1 cellular context compared by ENCODE assay signal in the genomic region with DNA sequence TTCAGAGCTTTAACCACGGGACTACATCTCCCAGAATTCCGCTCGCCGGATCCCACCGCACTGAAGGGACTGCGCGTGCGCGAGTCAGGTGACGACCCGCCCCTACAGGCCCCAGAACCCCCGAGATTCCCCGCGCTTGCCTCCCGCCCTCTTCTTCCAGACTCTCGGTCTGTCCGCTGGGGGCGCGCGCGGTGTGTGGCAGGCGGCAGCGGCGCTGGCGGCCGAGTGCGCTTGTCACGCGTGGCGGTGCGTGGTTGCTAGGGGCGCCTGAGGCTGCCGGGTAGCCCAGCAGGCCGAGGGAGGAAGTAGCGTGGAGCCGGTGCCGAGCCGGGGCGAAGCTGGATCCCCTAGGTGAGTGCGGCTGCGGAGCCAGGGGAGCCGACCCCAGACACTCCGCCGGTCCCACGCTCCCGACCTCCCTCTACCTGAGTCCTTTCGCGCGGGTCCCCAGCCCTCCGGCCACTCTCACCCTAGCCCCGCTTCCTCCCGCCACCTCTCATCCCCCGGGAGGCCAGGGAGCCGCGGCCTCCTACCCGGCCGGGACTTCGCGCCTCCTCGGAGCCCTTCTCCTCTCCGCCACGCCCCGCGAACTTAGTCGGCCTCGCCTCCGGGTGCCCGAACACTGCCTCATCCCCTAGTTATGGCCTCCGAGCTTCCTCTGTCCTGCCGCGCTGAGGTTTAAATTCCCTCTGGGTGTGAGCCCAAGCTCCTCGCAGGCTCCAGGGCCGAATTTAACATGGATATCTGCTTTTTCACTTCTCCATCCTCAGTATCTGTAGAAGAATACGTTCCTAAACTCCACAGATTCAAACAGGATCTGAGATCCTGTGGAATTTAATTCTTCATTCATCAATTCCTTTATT.
A peak's percentile ranks its signal among the peaks of the same experiment; 100 is the strongest.
TF ChIP-seq lines count a peak whose summit lies in the region.

A gene with protein sequence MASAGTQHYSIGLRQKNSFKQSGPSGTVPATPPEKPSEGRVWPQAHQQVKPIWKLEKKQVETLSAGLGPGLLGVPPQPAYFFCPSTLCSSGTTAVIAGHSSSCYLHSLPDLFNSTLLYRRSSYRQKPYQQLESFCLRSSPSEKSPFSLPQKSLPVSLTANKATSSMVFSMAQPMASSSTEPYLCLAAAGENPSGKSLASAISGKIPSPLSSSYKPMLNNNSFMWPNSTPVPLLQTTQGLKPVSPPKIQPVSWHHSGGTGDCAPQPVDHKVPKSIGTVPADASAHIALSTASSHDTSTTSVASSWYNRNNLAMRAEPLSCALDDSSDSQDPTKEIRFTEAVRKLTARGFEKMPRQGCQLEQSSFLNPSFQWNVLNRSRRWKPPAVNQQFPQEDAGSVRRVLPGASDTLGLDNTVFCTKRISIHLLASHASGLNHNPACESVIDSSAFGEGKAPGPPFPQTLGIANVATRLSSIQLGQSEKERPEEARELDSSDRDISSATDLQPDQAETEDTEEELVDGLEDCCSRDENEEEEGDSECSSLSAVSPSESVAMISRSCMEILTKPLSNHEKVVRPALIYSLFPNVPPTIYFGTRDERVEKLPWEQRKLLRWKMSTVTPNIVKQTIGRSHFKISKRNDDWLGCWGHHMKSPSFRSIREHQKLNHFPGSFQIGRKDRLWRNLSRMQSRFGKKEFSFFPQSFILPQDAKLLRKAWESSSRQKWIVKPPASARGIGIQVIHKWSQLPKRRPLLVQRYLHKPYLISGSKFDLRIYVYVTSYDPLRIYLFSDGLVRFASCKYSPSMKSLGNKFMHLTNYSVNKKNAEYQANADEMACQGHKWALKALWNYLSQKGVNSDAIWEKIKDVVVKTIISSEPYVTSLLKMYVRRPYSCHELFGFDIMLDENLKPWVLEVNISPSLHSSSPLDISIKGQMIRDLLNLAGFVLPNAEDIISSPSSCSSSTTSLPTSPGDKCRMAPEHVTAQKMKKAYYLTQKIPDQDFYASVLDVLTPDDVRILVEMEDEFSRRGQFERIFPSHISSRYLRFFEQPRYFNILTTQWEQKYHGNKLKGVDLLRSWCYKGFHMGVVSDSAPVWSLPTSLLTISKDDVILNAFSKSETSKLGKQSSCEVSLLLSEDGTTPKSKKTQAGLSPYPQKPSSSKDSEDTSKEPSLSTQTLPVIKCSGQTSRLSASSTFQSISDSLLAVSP (plus strand): TSS at position 149 of the 863 bp plus-strand sequence. CDS start 26,842 bp downstream, outside the sequence.

TF ChIP-seq in GM12878, 131 proteins besides CTCF, POLR2A, EP300 and RAD21 (continues in another document):
- TF ChIP-seq, protein P1, sequence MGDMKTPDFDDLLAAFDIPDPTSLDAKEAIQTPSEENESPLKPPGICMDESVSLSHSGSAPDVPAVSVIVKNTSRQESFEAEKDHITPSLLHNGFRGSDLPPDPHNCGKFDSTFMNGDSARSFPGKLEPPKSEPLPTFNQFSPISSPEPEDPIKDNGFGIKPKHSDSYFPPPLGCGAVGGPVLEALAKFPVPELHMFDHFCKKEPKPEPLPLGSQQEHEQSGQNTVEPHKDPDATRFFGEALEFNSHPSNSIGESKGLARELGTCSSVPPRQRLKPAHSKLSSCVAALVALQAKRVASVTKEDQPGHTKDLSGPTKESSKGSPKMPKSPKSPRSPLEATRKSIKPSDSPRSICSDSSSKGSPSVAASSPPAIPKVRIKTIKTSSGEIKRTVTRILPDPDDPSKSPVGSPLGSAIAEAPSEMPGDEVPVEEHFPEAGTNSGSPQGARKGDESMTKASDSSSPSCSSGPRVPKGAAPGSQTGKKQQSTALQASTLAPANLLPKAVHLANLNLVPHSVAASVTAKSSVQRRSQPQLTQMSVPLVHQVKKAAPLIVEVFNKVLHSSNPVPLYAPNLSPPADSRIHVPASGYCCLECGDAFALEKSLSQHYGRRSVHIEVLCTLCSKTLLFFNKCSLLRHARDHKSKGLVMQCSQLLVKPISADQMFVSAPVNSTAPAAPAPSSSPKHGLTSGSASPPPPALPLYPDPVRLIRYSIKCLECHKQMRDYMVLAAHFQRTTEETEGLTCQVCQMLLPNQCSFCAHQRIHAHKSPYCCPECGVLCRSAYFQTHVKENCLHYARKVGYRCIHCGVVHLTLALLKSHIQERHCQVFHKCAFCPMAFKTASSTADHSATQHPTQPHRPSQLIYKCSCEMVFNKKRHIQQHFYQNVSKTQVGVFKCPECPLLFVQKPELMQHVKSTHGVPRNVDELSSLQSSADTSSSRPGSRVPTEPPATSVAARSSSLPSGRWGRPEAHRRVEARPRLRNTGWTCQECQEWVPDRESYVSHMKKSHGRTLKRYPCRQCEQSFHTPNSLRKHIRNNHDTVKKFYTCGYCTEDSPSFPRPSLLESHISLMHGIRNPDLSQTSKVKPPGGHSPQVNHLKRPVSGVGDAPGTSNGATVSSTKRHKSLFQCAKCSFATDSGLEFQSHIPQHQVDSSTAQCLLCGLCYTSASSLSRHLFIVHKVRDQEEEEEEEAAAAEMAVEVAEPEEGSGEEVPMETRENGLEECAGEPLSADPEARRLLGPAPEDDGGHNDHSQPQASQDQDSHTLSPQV (IDR thresholded peaks at IDR 0.05), result no peak
- peak; percentile 62 for TF ChIP-seq SP1 (IDR thresholded peaks at IDR 0.05; ENCODE audit: low read depth, low read length)
- no peak for TF ChIP-seq ZNF622 (IDR thresholded peaks at IDR 0.05)
- peak; percentile 76 for TF ChIP-seq YY1 (IDR thresholded peaks at IDR 0.05; ENCODE audit: low read depth, low read length)
- no peak for TF ChIP-seq RBBP5 (conservative IDR thresholded peaks at IDR 0.05)
- TF ChIP-seq SRF (IDR thresholded peaks at IDR 0.05; ENCODE audit: low read depth in 2 of 2, low read length in 2 of 2), result peak in 1 of 2 experiments; percentile 67; a peak in 2 of 4 replicates
- peak; percentile 82 for TF ChIP-seq RUNX3 (IDR thresholded peaks at IDR 0.05; ENCODE audit: low read length)
- TF ChIP-seq MYB (IDR thresholded peaks at IDR 0.05; ENCODE audit: borderline replicate concordance, low read depth, low read length), result no peak
- TF ChIP-seq RELA (IDR thresholded peaks at IDR 0.05; ENCODE audit: borderline replicate concordance, partially characterized antibody), result no peak
- TF ChIP-seq MTA3 (IDR thresholded peaks at IDR 0.05; ENCODE audit: borderline replicate concordance, low read length), result no peak
- TF ChIP-seq KLF5 (IDR thresholded peaks at IDR 0.05; ENCODE audit: partially characterized antibody), result peak; percentile 35
- TF ChIP-seq, protein P2, sequence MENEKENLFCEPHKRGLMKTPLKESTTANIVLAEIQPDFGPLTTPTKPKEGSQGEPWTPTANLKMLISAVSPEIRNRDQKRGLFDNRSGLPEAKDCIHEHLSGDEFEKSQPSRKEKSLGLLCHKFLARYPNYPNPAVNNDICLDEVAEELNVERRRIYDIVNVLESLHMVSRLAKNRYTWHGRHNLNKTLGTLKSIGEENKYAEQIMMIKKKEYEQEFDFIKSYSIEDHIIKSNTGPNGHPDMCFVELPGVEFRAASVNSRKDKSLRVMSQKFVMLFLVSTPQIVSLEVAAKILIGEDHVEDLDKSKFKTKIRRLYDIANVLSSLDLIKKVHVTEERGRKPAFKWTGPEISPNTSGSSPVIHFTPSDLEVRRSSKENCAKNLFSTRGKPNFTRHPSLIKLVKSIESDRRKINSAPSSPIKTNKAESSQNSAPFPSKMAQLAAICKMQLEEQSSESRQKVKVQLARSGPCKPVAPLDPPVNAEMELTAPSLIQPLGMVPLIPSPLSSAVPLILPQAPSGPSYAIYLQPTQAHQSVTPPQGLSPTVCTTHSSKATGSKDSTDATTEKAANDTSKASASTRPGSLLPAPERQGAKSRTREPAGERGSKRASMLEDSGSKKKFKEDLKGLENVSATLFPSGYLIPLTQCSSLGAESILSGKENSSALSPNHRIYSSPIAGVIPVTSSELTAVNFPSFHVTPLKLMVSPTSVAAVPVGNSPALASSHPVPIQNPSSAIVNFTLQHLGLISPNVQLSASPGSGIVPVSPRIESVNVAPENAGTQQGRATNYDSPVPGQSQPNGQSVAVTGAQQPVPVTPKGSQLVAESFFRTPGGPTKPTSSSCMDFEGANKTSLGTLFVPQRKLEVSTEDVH (IDR thresholded peaks at IDR 0.05; ENCODE audit: low read depth, partially characterized antibody), result no peak
- TF ChIP-seq, protein P3, sequence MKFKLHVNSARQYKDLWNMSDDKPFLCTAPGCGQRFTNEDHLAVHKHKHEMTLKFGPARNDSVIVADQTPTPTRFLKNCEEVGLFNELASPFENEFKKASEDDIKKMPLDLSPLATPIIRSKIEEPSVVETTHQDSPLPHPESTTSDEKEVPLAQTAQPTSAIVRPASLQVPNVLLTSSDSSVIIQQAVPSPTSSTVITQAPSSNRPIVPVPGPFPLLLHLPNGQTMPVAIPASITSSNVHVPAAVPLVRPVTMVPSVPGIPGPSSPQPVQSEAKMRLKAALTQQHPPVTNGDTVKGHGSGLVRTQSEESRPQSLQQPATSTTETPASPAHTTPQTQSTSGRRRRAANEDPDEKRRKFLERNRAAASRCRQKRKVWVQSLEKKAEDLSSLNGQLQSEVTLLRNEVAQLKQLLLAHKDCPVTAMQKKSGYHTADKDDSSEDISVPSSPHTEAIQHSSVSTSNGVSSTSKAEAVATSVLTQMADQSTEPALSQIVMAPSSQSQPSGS (IDR thresholded peaks at IDR 0.05; ENCODE audit: low read length), result no peak
- TF ChIP-seq CBX5 (IDR thresholded peaks at IDR 0.05; ENCODE audit: low read depth), result no peak
- peak; percentile 90 for TF ChIP-seq HCFC1 (IDR thresholded peaks at IDR 0.05; ENCODE audit: low read length)
- no peak for TF ChIP-seq EED (IDR thresholded peaks at IDR 0.05; ENCODE audit: low read depth)
- TF ChIP-seq, protein P4, sequence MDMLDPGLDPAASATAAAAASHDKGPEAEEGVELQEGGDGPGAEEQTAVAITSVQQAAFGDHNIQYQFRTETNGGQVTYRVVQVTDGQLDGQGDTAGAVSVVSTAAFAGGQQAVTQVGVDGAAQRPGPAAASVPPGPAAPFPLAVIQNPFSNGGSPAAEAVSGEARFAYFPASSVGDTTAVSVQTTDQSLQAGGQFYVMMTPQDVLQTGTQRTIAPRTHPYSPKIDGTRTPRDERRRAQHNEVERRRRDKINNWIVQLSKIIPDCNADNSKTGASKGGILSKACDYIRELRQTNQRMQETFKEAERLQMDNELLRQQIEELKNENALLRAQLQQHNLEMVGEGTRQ (IDR thresholded peaks at IDR 0.05; ENCODE audit: borderline replicate concordance, low read depth, low read length), result peak; percentile 52
- peak; percentile 81 for TF ChIP-seq DPF2 (IDR thresholded peaks at IDR 0.05)
- peak; percentile 77; the same call in 1 of the 2 replicates for TF ChIP-seq BMI1 (IDR thresholded peaks at IDR 0.05; ENCODE audit: borderline replicate concordance)
- TF ChIP-seq CHD2 (IDR thresholded peaks at IDR 0.05; ENCODE audit: borderline replicate concordance, low read depth, low read length), result peak; percentile 55; the same call in 1 of the 2 replicates
- TF ChIP-seq ZNF207 (IDR thresholded peaks at IDR 0.05; ENCODE audit: borderline replicate concordance), result peak; percentile 72; the same call in 1 of the 2 replicates
- TF ChIP-seq, protein P5, sequence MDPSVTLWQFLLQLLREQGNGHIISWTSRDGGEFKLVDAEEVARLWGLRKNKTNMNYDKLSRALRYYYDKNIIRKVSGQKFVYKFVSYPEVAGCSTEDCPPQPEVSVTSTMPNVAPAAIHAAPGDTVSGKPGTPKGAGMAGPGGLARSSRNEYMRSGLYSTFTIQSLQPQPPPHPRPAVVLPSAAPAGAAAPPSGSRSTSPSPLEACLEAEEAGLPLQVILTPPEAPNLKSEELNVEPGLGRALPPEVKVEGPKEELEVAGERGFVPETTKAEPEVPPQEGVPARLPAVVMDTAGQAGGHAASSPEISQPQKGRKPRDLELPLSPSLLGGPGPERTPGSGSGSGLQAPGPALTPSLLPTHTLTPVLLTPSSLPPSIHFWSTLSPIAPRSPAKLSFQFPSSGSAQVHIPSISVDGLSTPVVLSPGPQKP (IDR thresholded peaks at IDR 0.05; ENCODE audit: low read depth, low read length), result 0 out of 2 replicates have a peak, but pooled peaks have one; percentile 21
- peak; percentile 93 for TF ChIP-seq LARP7 (IDR thresholded peaks at IDR 0.05)
- TF ChIP-seq, protein P6, sequence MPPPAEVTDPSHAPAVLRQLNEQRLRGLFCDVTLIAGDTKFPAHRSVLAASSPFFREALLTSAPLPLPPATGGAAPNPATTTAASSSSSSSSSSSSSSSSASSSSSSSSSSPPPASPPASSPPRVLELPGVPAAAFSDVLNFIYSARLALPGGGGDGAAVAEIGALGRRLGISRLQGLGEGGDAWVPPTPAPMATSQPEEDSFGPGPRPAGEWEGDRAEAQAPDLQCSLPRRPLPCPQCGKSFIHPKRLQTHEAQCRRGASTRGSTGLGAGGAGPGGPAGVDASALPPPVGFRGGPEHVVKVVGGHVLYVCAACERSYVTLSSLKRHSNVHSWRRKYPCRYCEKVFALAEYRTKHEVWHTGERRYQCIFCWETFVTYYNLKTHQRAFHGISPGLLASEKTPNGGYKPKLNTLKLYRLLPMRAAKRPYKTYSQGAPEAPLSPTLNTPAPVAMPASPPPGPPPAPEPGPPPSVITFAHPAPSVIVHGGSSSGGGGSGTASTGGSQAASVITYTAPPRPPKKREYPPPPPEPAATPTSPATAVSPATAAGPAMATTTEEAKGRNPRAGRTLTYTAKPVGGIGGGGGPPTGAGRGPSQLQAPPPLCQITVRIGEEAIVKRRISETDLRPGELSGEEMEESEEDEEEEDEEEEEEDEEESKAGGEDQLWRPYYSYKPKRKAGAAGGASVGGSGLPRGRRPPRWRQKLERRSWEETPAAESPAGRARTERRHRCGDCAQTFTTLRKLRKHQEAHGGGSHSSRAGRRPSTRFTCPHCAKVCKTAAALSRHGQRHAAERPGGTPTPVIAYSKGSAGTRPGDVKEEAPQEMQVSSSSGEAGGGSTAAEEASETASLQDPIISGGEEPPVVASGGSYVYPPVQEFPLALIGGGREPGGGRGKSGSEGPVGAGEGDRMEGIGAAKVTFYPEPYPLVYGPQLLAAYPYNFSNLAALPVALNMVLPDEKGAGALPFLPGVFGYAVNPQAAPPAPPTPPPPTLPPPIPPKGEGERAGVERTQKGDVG (CRISPR knock-in tag; IDR thresholded peaks at IDR 0.05), result no peak
- TF ChIP-seq SPI1 (IDR thresholded peaks at IDR 0.05; ENCODE audit: borderline replicate concordance, insufficient read depth, low read depth, low read length), result peak; percentile 75
- TF ChIP-seq, protein P7, sequence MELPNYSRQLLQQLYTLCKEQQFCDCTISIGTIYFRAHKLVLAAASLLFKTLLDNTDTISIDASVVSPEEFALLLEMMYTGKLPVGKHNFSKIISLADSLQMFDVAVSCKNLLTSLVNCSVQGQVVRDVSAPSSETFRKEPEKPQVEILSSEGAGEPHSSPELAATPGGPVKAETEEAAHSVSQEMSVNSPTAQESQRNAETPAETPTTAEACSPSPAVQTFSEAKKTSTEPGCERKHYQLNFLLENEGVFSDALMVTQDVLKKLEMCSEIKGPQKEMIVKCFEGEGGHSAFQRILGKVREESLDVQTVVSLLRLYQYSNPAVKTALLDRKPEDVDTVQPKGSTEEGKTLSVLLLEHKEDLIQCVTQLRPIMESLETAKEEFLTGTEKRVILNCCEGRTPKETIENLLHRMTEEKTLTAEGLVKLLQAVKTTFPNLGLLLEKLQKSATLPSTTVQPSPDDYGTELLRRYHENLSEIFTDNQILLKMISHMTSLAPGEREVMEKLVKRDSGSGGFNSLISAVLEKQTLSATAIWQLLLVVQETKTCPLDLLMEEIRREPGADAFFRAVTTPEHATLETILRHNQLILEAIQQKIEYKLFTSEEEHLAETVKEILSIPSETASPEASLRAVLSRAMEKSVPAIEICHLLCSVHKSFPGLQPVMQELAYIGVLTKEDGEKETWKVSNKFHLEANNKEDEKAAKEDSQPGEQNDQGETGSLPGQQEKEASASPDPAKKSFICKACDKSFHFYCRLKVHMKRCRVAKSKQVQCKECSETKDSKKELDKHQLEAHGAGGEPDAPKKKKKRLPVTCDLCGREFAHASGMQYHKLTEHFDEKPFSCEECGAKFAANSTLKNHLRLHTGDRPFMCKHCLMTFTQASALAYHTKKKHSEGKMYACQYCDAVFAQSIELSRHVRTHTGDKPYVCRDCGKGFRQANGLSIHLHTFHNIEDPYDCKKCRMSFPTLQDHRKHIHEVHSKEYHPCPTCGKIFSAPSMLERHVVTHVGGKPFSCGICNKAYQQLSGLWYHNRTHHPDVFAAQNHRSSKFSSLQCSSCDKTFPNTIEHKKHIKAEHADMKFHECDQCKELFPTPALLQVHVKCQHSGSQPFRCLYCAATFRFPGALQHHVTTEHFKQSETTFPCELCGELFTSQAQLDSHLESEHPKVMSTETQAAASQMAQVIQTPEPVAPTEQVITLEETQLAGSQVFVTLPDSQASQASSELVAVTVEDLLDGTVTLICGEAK (IDR thresholded peaks at IDR 0.05; ENCODE audit: borderline replicate concordance), result peak; percentile 19; the same call in 1 of the 2 replicates
